ENCODE assay signal across 9 cellular contexts in genomic region chr20:14951105-14951504, GRCh38.
DNase-seq lines count a peak whose midpoint lies in the region; ATAC-seq and TF ChIP-seq lines count a peak whose summit lies in the region.
"Had no signal": no experiment of that assay in that cellular context is flagged by ENCODE, and none has a peak within 500 bp of the region (broad histone marks: within the 10 kb centered on the region; RNA-seq: fewer than 3 reads in every experiment).

No MANE protein-coding gene starts in this region.

- no peaks in the 10 kb centered on the region for H3K9me3 Mint-ChIP-seq in osteocyte (ENCODE audit: unreplicated experiment)
- peaks cover 3 to 13% of the 10 kb centered on the region in 2 donors for H3K9me3 Mint-ChIP-seq in activated naive CD4-positive, alpha-beta T cell treated with anti-CD3 and anti-CD28 coated beads, Interleukin-2, amount 50 U/mL, for 72 hours

- no peaks in the 10 kb centered on the region for H3F3A ChIP-seq in MM.1S (ENCODE audit: insufficient read depth, low read length)

- TF ChIP-seq CTCF in OCI-LY3 (IDR thresholded peaks at IDR 0.05; ENCODE audit: low read depth, low read length) = no peak
- no peak for TF ChIP-seq CTCF in osteocyte (IDR thresholded peaks at IDR 0.05)
- no peak for TF ChIP-seq CTCF in MM.1S (IDR thresholded peaks at IDR 0.05; ENCODE audit: low read length)

- H3K9ac ChIP-seq in OCI-LY3 (ENCODE audit: low read length) (no peak overlapping the region), MM.1S (ENCODE audit: low read length) (no peak overlapping the region)
- H3K9ac ChIP-seq: parathyroid adenoma had no signal

- no peaks in the 10 kb centered on the region for H3K27me3 Mint-ChIP-seq in osteocyte (ENCODE audit: unreplicated experiment)

- no peaks in the 10 kb centered on the region for H3K36me3 Mint-ChIP-seq in osteocyte (ENCODE audit: unreplicated experiment)
- H3K36me3 Mint-ChIP-seq in activated naive CD4-positive, alpha-beta T cell treated with anti-CD3 and anti-CD28 coated beads, Interleukin-2, amount 50 U/mL, for 72 hours = no peaks in the 10 kb centered on the region

- H4K20me1 ChIP-seq in OCI-LY3 (ENCODE audit: insufficient read depth, low read length) (no peaks in the 10 kb centered on the region), MM.1S (ENCODE audit: insufficient read depth, low read length) (no peaks in the 10 kb centered on the region)

- H3K36me3 ChIP-seq in OCI-LY3 (replicated peaks; ENCODE audit: low read depth, low read length) (no peaks in the 10 kb centered on the region), MM.1S (replicated peaks; ENCODE audit: insufficient read depth, low read length) (no peaks in the 10 kb centered on the region)
- H3K36me3 ChIP-seq: upper lobe of left lung had no signal

- H3K4me3 ChIP-seq in OCI-LY3 (ENCODE audit: low read length) = no peak overlapping the region
- no peak overlapping the region for H3K4me3 ChIP-seq in MM.1S (ENCODE audit: low read length)
- H3K4me3 ChIP-seq: upper lobe of left lung had no signal

- no peak overlapping the region for H3K27ac ChIP-seq in OCI-LY3 (ENCODE audit: low read length)
- no peak overlapping the region for H3K27ac ChIP-seq in MM.1S (ENCODE audit: low read length)
- H3K27ac ChIP-seq: parathyroid adenoma had no signal

- no peak overlapping the region for H2AFZ ChIP-seq in OCI-LY3 (ENCODE audit: low read depth, low read length)
- no peak overlapping the region for H2AFZ ChIP-seq in MM.1S (ENCODE audit: low read length)

- H3K79me2 ChIP-seq in OCI-LY3 (ENCODE audit: low read length) (no peaks in the 10 kb centered on the region), MM.1S (ENCODE audit: low read length) (no peaks in the 10 kb centered on the region)
- H3K79me2 ChIP-seq: parathyroid adenoma had no signal

- DNase-seq in osteocyte (ENCODE audit: extremely low spot score, unreplicated experiment) (no peak), MM.1S (no peak), cortex of kidney (lab: John Stamatoyannopoulos, UW) (no peak)
- no peak for DNase-seq in activated naive CD4-positive, alpha-beta T cell treated with anti-CD3 and anti-CD28 coated beads, Interleukin-2, amount 50 U/mL, for 72 hours (ENCODE audit: low spot score in 2 of 2)
- DNase-seq: upper lobe of left lung had no signal

- H3K9me3 ChIP-seq in OCI-LY3 (ENCODE audit: insufficient read depth, low read length) (no peaks in the 10 kb centered on the region), MM.1S (replicated peaks; ENCODE audit: insufficient read depth, low read length) (no peaks in the 10 kb centered on the region)
- H3K9me3 ChIP-seq: upper lobe of left lung had no signal

- peaks cover 33% of the 10 kb centered on the region for H3K4me1 ChIP-seq in OCI-LY3 (ENCODE audit: low read length)
- 0 out of 2 replicates have a peak, but pooled peaks cover 4% of the 10 kb centered on the region for H3K4me1 ChIP-seq in MM.1S (ENCODE audit: low read length)

- no peak overlapping the region for H3K4me3 Mint-ChIP-seq in osteocyte (ENCODE audit: unreplicated experiment)

- H3K4me2 ChIP-seq in OCI-LY3 (ENCODE audit: low read length) (peak overlapping the region; percentile 30; the same call in 1 of the 2 replicates), MM.1S (ENCODE audit: low read depth, low read length) (no peak overlapping the region)

- ATAC-seq in GM19023 (IDR thresholded peaks at IDR 0.05; ENCODE audit: unreplicated experiment) (peak; percentile 61), HG02623 (IDR thresholded peaks at IDR 0.05; ENCODE audit: unreplicated experiment) (peak; percentile 56)
- no peak for ATAC-seq in activated naive CD4-positive, alpha-beta T cell treated with anti-CD3 and anti-CD28 coated beads, Interleukin-2, amount 50 U/mL, for 72 hours

- no peaks in the 10 kb centered on the region for H3K9me2 ChIP-seq in MM.1S (replicated peaks; ENCODE audit: insufficient read depth, low read length)

- H3K27me3 ChIP-seq in OCI-LY3 (ENCODE audit: low read depth, low read length) = no peaks in the 10 kb centered on the region
- no peaks in the 10 kb centered on the region for H3K27me3 ChIP-seq in MM.1S (replicated peaks; ENCODE audit: insufficient read depth, low read length)
- H3K27me3 ChIP-seq: upper lobe of left lung had no signal

- H3K4me1 Mint-ChIP-seq in osteocyte (ENCODE audit: unreplicated experiment) = peaks cover 15% of the 10 kb centered on the region

- H3K27ac Mint-ChIP-seq in osteocyte (ENCODE audit: unreplicated experiment) = peak overlapping the region; percentile 51
- H3K27ac Mint-ChIP-seq in activated naive CD4-positive, alpha-beta T cell treated with anti-CD3 and anti-CD28 coated beads, Interleukin-2, amount 50 U/mL, for 72 hours = no peak overlapping the region

Comparison
In these comparisons a context has a peak if more than half of its experiments do, and no peak if none do; other contexts are left out.
1. ATAC-seq: peak in GM19023 (single experiment) and HG02623 (single experiment); none in activated naive CD4-positive, alpha-beta T cell treated with anti-CD3 and anti-CD28 coated beads, Interleukin-2, amount 50 U/mL, for 72 hours (0 of 2).